9 cellular contexts compared by ENCODE assay signal in the genomic region with DNA sequence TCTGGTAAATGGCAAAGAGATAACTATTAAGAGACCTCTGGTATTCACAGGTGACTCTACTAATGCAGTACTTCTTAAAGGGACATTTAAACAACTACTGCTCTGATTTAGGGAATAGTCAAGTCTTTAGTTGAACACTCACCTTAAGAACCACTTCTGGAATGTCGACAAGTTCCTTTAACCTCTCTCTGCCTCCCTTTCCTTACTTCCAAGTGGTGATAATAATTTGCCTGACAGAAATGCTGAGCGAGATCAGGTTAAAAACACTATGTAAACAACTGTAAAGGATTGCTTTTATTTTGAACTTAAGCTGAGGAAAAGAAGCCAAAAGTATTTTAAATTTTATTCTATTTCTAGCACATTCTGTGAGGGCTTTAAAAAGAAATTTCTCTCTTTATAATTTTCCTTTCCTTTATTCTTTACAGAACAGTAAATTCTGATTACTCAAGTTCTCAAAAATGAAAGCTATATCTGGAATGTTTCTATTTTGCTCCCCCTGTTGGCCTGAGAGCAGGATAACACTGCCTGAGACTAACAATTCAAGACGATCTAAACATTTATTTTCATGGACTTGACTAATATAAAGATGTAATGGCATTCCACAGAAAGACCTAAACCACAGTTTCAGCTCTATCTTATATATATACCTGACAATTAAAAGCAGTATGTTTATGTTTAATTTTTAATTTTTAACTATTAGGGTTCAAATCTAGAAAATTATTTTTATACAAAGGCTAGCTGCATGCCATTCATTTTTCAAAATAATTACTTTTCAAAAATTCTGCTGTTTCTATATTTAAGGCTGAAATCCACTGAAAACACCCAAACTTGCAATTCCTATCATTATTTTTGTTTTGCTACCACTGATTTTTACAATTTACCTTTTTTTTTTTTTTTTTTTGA. TPM values are rescaled to one million over a fixed set of nuclear protein-coding genes. Genes with fewer than 3 reads are reported as not detected.
A peak's percentile ranks its signal among the peaks of the same experiment; 100 is the strongest.
DNase-seq lines count a peak whose midpoint lies in the region; ATAC-seq and TF ChIP-seq lines count a peak whose summit lies in the region.
"Had no signal": no experiment of that assay in that cellular context is flagged by ENCODE, and none has a peak within 500 bp of the region (broad histone marks: within the 10 kb centered on the region; RNA-seq: fewer than 3 reads in every experiment).

No MANE protein-coding gene starts in this region.

- H3K27me3 Mint-ChIP-seq in activated T-cell treated with anti-CD3 and anti-CD28 coated beads, Interleukin-2, amount 50 U/mL, for 24 hours = no peaks in the 10 kb centered on the region
- H3K27me3 Mint-ChIP-seq in nephron progenitor cell (ENCODE audit: low read depth, poor library complexity) = no peaks in the 10 kb centered on the region
- H3K27me3 Mint-ChIP-seq: dendritic cell treated with granulocyte-macrophage colony-stimulating factor and Interleukin-4, amounts not matched to agents 40 ng/mL and 50 ng/mL, for 4 days had no signal

- H3K27ac Mint-ChIP-seq in activated T-cell treated with anti-CD3 and anti-CD28 coated beads, Interleukin-2, amount 50 U/mL, for 24 hours = peak overlapping the region; percentile 58
- peak overlapping the region; percentile 33 for H3K27ac Mint-ChIP-seq in nephron progenitor cell
- H3K27ac Mint-ChIP-seq: dendritic cell treated with granulocyte-macrophage colony-stimulating factor and Interleukin-4, amounts not matched to agents 40 ng/mL and 50 ng/mL, for 4 days had no signal

- H3K4me1 ChIP-seq in esophagus muscularis mucosa = peaks cover 6 to 16% (median 14%) of the 10 kb centered on the region in 4 donors
- H3K4me1 ChIP-seq in effector memory CD4-positive, alpha-beta T cell (ENCODE audit: control insufficient read depth, insufficient read depth, low read length, poor library complexity, severe bottlenecking) = no peaks in the 10 kb centered on the region

- H3K27me3 ChIP-seq in esophagus muscularis mucosa = no peaks in the 10 kb centered on the region
- H3K27me3 ChIP-seq in effector memory CD4-positive, alpha-beta T cell (replicated peaks; ENCODE audit: control insufficient read depth, insufficient read depth, low read length, poor library complexity, severe bottlenecking) = no peaks in the 10 kb centered on the region

- no peak overlapping the region for H3K9ac ChIP-seq in SK-N-MC (ENCODE audit: insufficient read length)

- H3K36me3 ChIP-seq in SK-N-MC (ENCODE audit: insufficient read depth, low read length) = peaks cover 41% of the 10 kb centered on the region
- H3K36me3 ChIP-seq in esophagus muscularis mucosa = peaks cover 27 to 44% (median 42%) of the 10 kb centered on the region in 4 donors
- H3K36me3 ChIP-seq in effector memory CD4-positive, alpha-beta T cell (ENCODE audit: control insufficient read depth, insufficient read depth, low read length) = peaks cover 30% of the 10 kb centered on the region

- ATAC-seq in HG02610 (IDR thresholded peaks at IDR 0.05; ENCODE audit: unreplicated experiment) = no peak

- H3K9me3 Mint-ChIP-seq in activated T-cell treated with anti-CD3 and anti-CD28 coated beads, Interleukin-2, amount 50 U/mL, for 24 hours = no peaks in the 10 kb centered on the region
- H3K9me3 Mint-ChIP-seq in nephron progenitor cell = peaks cover 3% of the 10 kb centered on the region
- H3K9me3 Mint-ChIP-seq: dendritic cell treated with granulocyte-macrophage colony-stimulating factor and Interleukin-4, amounts not matched to agents 40 ng/mL and 50 ng/mL, for 4 days had no signal

- no peak overlapping the region for H3K4me3 ChIP-seq in SK-N-MC
- peak overlapping the region in 1 of 4 donors; percentile 24 for H3K4me3 ChIP-seq in esophagus muscularis mucosa
- no peak overlapping the region for H3K4me3 ChIP-seq in effector memory CD4-positive, alpha-beta T cell (ENCODE audit: insufficient read depth, low read depth, low read length, poor library complexity, severe bottlenecking)

- peaks cover 30% of the 10 kb centered on the region for H3K4me1 Mint-ChIP-seq in activated T-cell treated with anti-CD3 and anti-CD28 coated beads, Interleukin-2, amount 50 U/mL, for 24 hours (ENCODE audit: low read depth)
- H3K4me1 Mint-ChIP-seq in nephron progenitor cell = peaks cover 5% of the 10 kb centered on the region

- H3K27ac ChIP-seq in SK-N-MC (peak overlapping the region; percentile 8; the same call in 1 of the 2 replicates), esophagus muscularis mucosa (replicated peaks in 1 of 4) (peak overlapping the region; percentile 75 to 79 (median 78))
- no peak overlapping the region for H3K27ac ChIP-seq in effector memory CD4-positive, alpha-beta T cell (ENCODE audit: insufficient read depth, low read length, poor library complexity, severe bottlenecking)

- peak; percentile 81 to 91 (median 82) for TF ChIP-seq CTCF in esophagus muscularis mucosa (IDR thresholded peaks at IDR 0.05)
- peak; percentile 83 for TF ChIP-seq CTCF in nephron progenitor cell (IDR thresholded peaks at IDR 0.05)

- WGBS in esophagus muscularis mucosa = 21% methylated on average over 3 of the region's 3 CpGs

- no peak overlapping the region for H3K4me3 Mint-ChIP-seq in activated T-cell treated with anti-CD3 and anti-CD28 coated beads, Interleukin-2, amount 50 U/mL, for 24 hours
- no peak overlapping the region for H3K4me3 Mint-ChIP-seq in nephron progenitor cell
- H3K4me3 Mint-ChIP-seq: dendritic cell treated with granulocyte-macrophage colony-stimulating factor and Interleukin-4, amounts not matched to agents 40 ng/mL and 50 ng/mL, for 4 days had no signal

- intact Hi-C loops in esophagus muscularis mucosa (cut with DNase I) = loop anchor here (2.0 to 5.0 kb wide), 2 partner anchors 73 to 124 kb away; no protein-coding TSS in a partner anchor

- no peak for TF ChIP-seq EP300 in esophagus muscularis mucosa (IDR thresholded peaks at IDR 0.05)

- DNase-seq in activated T-cell treated with anti-CD3 and anti-CD28 coated beads, Interleukin-2, amount 50 U/mL, for 24 hours = no peak
- no peak for DNase-seq in activated T-cell treated with anti-CD3 and anti-CD28 coated beads, Interleukin-2, amount 50 U/mL, for 1 hour
- DNase-seq in NCI-H1048 (lab: John Stamatoyannopoulos, UW) = peak; percentile 52
- peak; percentile 51 for DNase-seq in SK-N-MC (ENCODE audit: low read depth, low spot score)
- DNase-seq in esophagus muscularis mucosa (ENCODE audit: extremely low spot score) = no peak
- DNase-seq in nephron progenitor cell = no peak
- DNase-seq in effector memory CD4-positive, alpha-beta T cell = no peak

- TF ChIP-seq POLR2A in esophagus muscularis mucosa (IDR thresholded peaks at IDR 0.05; ENCODE audit: low read depth) = no peak

- no peaks in the 10 kb centered on the region for H3K9me3 ChIP-seq in SK-N-MC (ENCODE audit: low read depth, low read length)
- H3K9me3 ChIP-seq in esophagus muscularis mucosa = no peaks in the 10 kb centered on the region
- H3K9me3 ChIP-seq in effector memory CD4-positive, alpha-beta T cell (ENCODE audit: control insufficient read depth, low read length) = no peaks in the 10 kb centered on the region

- peaks cover 49% of the 10 kb centered on the region for H3K36me3 Mint-ChIP-seq in activated T-cell treated with anti-CD3 and anti-CD28 coated beads, Interleukin-2, amount 50 U/mL, for 24 hours (ENCODE audit: low read depth)
- H3K36me3 Mint-ChIP-seq in nephron progenitor cell (ENCODE audit: low read depth) = peaks cover 35% of the 10 kb centered on the region

RNA-seq across cellular contexts. Expression of gene ZCCHC8, which starts 29.2 kb away (rescaled TPM):
- 10 to 100 TPM; 12.1 to 19.1 (median 14.1) TPM for total RNA-seq in esophagus muscularis mucosa

RNA-seq across cellular contexts. Expression of gene CLIP1, which starts 49.1 kb away (rescaled TPM):
- 100 to 1,000 TPM; 234 to 263 (median 250) TPM for total RNA-seq in esophagus muscularis mucosa

RNA-seq across cellular contexts. Expression of gene RSRC2, which starts 55.2 kb away (rescaled TPM):
- 10 to 100 TPM; 46.5 to 68.9 (median 48.6) TPM for total RNA-seq in esophagus muscularis mucosa

RNA-seq across cellular contexts. Expression of gene KNTC1, which starts 55.5 kb away (rescaled TPM):
- 10 to 100 TPM in 1 of 4 donors, 1 to 10 TPM in 3; 4.3 to 11.2 (median 6.3) TPM for total RNA-seq in esophagus muscularis mucosa

Comparison
In these comparisons a context has a peak if more than half of its experiments do, and no peak if none do; other contexts are left out.
1. DNase-seq: peak in NCI-H1048 (single experiment) and SK-N-MC (single experiment); none in activated T-cell treated with anti-CD3 and anti-CD28 coated beads, Interleukin-2, amount 50 U/mL, for 24 hours (single experiment), activated T-cell treated with anti-CD3 and anti-CD28 coated beads, Interleukin-2, amount 50 U/mL, for 1 hour (single experiment), esophagus muscularis mucosa (single experiment), nephron progenitor cell (single experiment) and effector memory CD4-positive, alpha-beta T cell (0 of 3).